8 cellular contexts compared by ENCODE assay signal in the genomic region with DNA sequence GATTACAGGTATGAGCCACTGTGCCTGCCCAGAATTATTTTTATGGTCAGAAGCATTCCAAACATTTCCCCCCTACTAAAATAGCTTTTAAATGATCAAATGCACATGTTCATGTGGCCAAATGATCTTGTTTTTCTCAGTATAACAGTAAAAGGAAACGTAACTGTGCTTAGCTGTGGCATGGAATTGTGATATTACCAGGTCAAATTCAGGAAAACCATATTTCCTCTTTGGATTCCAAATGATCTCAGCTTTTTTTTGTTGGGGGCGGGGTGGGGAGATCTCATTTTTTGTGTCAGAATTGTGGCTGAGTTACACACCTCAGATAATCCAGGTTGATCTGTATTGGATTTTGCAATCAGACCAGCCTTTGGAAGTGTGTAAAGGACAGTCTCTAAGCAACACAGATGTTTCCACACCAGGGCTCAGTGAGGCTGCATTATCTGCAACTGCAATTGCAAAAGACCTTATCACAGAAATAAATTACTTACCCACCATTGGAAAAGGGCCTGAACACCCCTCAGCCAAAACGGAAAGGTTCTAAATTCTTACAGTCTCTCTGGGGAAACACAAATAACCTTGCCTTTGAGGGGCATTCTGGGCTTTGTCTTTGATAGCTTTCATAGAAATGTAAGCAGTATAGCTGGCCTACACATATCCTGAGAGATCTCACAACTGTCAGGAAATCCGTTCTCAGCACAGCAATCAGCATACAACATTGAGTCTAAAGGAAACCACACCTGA. TPM values are rescaled to one million over a fixed set of nuclear protein-coding genes. Genes with fewer than 3 reads are reported as not detected.
A peak's percentile ranks its signal among the peaks of the same experiment; 100 is the strongest.
DNase-seq lines count a peak whose midpoint lies in the region; ATAC-seq and TF ChIP-seq lines count a peak whose summit lies in the region.

No MANE protein-coding gene starts in this region.

- TF ChIP-seq CTCF in GM12865 (IDR thresholded peaks at IDR 0.05; ENCODE audit: insufficient read depth, low read depth, low read length, missing control alignments) (no peak), lower lobe of right lung (IDR thresholded peaks at IDR 0.05) (no peak)

- POLR2A ChIA-PET in activated naive CD8-positive, alpha-beta T cell treated with anti-CD3 and anti-CD28 coated beads, Interleukin-2, amount 10 ng/mL, durations not matched to agents 7 days and 5 days (lab: Charles Lee), result interaction anchor here (0.6 to 2.3 kb wide), 8 partner anchors 8 to 327 kb away, joined by 3 to 13 read pairs (median 7); partner anchors contain the start of genes CASP10, CASP8 and CLK1

- H3K9me3 Mint-ChIP-seq in activated naive CD8-positive, alpha-beta T cell treated with anti-CD3 and anti-CD28 coated beads, Interleukin-2, amount 10 ng/mL, durations not matched to agents 7 days and 5 days, result peaks cover 3% of the 10 kb centered on the region

- H3K4me1 Mint-ChIP-seq in activated naive CD8-positive, alpha-beta T cell treated with anti-CD3 and anti-CD28 coated beads, Interleukin-2, amount 10 ng/mL, durations not matched to agents 7 days and 5 days, result peaks cover 60% of the 10 kb centered on the region

- peaks cover 76% of the 10 kb centered on the region for H3K36me3 Mint-ChIP-seq in activated naive CD8-positive, alpha-beta T cell treated with anti-CD3 and anti-CD28 coated beads, Interleukin-2, amount 10 ng/mL, durations not matched to agents 7 days and 5 days

- H3K4me3 ChIP-seq in GM12865 (ENCODE audit: low read depth, low read length) (no peak overlapping the region), lower lobe of right lung (no peak overlapping the region)

- DNase-seq in GM12865 (ENCODE audit: low read depth) (peak; percentile 68), lower lobe of right lung (no peak), GM03348 (ENCODE audit: low spot score) (no peak), NCI-H446 (lab: John Stamatoyannopoulos, UW) (no peak), NCI-H1694 treated with DMSO at 0.1 percent for 48 hours (lab: John Stamatoyannopoulos, UW) (no peak)
- no peak for DNase-seq in activated naive CD8-positive, alpha-beta T cell treated with anti-CD3 and anti-CD28 coated beads, Interleukin-2, amount 10 ng/mL, durations not matched to agents 7 days and 5 days

- H3K9me3 ChIP-seq in lower lobe of right lung, result no peaks in the 10 kb centered on the region

- peak overlapping the region; percentile 42 for H3K27ac ChIP-seq in lower lobe of right lung

- no peaks in the 10 kb centered on the region for H3K27me3 ChIP-seq in lower lobe of right lung (ENCODE audit: low read depth)

- H3K27me3 Mint-ChIP-seq in activated naive CD8-positive, alpha-beta T cell treated with anti-CD3 and anti-CD28 coated beads, Interleukin-2, amount 10 ng/mL, durations not matched to agents 7 days and 5 days, result no peaks in the 10 kb centered on the region

- peaks cover 64% of the 10 kb centered on the region for H3K36me3 ChIP-seq in lower lobe of right lung

- ATAC-seq in HG03108 (IDR thresholded peaks at IDR 0.05; ENCODE audit: unreplicated experiment), result peak; percentile 74
- ATAC-seq in activated naive CD8-positive, alpha-beta T cell treated with anti-CD3 and anti-CD28 coated beads, Interleukin-2, amount 10 ng/mL, durations not matched to agents 7 days and 5 days (ENCODE audit: low read depth), result peak; percentile 93
- ATAC-seq in lower lobe of right lung, result peak; percentile 34 to 47
- no peak for ATAC-seq in HG03025 (IDR thresholded peaks at IDR 0.05; ENCODE audit: low FRiP score, unreplicated experiment)

- peak overlapping the region; percentile 75 for H3K27ac Mint-ChIP-seq in activated naive CD8-positive, alpha-beta T cell treated with anti-CD3 and anti-CD28 coated beads, Interleukin-2, amount 10 ng/mL, durations not matched to agents 7 days and 5 days

- intact Hi-C loops in lower lobe of right lung (cut with DNase I), result no loop called here

- H3K4me3 Mint-ChIP-seq in activated naive CD8-positive, alpha-beta T cell treated with anti-CD3 and anti-CD28 coated beads, Interleukin-2, amount 10 ng/mL, durations not matched to agents 7 days and 5 days, result peak overlapping the region; percentile 66

- peaks cover 29% of the 10 kb centered on the region for H3K4me1 ChIP-seq in lower lobe of right lung

RNA-seq across cellular contexts. Expression of gene CASP10, which starts 8.4 kb away (rescaled TPM):
- 10 to 100 TPM; 45.2 to 46.1 TPM for total RNA-seq in activated naive CD8-positive, alpha-beta T cell treated with anti-CD3 and anti-CD28 coated beads, Interleukin-2, amount 10 ng/mL, durations not matched to agents 7 days and 5 days
- 26.7 TPM for total RNA-seq in lower lobe of right lung
